In the genomic region with DNA sequence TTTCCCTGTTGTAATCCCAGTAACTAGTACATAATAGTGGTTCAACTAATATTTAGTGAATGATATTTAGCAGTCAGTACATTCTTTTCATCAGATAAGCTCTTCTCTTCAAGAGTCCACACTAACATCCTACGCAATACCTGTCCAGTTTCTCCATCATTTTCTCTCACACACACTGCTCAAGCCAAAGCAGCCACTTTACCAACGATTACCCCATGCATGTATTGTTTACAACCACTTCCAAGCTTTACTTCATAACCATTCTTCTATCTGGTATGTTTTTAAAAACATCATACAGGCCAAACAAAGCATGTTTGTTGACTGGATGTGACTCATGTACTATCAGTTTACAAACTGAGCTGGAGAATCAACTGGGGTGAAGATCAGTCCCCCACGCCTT, we compare ENCODE assay signal across 14 cellular contexts. TPM values are rescaled to one million over a fixed set of nuclear protein-coding genes. Genes with fewer than 3 reads are reported as not detected.
DNase-seq lines count a peak whose midpoint lies in the region; ATAC-seq and TF ChIP-seq lines count a peak whose summit lies in the region.
"Had no signal": no experiment of that assay in that cellular context is flagged by ENCODE, and none has a peak within 500 bp of the region (broad histone marks: within the 10 kb centered on the region; RNA-seq: fewer than 3 reads in every experiment).

No MANE protein-coding gene starts in this region.

- H3K36me3 ChIP-seq in thyroid gland: no peaks in the 10 kb centered on the region
- H3K36me3 ChIP-seq in hepatocyte (replicated peaks; ENCODE audit: insufficient read depth, low read depth): no peaks in the 10 kb centered on the region

- H3K9me3 ChIP-seq in thyroid gland (no peaks in the 10 kb centered on the region), hepatocyte (ENCODE audit: low read depth) (no peaks in the 10 kb centered on the region)

- no peak for DNase-seq in stimulated activated naive CD8-positive, alpha-beta T cell treated with anti-CD3 and anti-CD28 coated beads, Interleukin-15, amount 100 ng/mL, for 72 hours
- DNase-seq in fibroblast of peridontal ligament (ENCODE audit: extremely low read depth) (peak; percentile 46), NCI-H345 treated with DMSO at 0.1 percent for 48 hours (lab: John Stamatoyannopoulos, UW; ENCODE audit: unreplicated experiment) (no peak), thyroid gland (no peak), hepatocyte (ENCODE audit: low spot score) (no peak), head of caudate nucleus (no peak)
- DNase-seq: DMS79, NCI-H1092 treated with DMSO at 0.1 percent for 48 hours, NCI-H69, SIG-M5 had no signal

- no peak for TF ChIP-seq POLR2A in thyroid gland (IDR thresholded peaks at IDR 0.05)

- intact Hi-C loops in thyroid gland (cut with DNase I) (no loop called here), head of caudate nucleus (cut with DNase I) (no loop called here)

- ATAC-seq in stimulated activated naive CD8-positive, alpha-beta T cell treated with anti-CD3 and anti-CD28 coated beads, Interleukin-15, amount 100 ng/mL, for 72 hours: no peak
- no peak for ATAC-seq in activated T-helper 17 cell treated with anti-CD3 and anti-CD28 coated beads, Interleukin-2, amount 50 U/mL, for 72 hours (replicated peaks)

- no peaks in the 10 kb centered on the region for H3K27me3 ChIP-seq in thyroid gland
- H3K27me3 ChIP-seq in hepatocyte: no peaks in the 10 kb centered on the region

- no peak overlapping the region for H3K4me2 ChIP-seq in hepatocyte

- 85 to 88% methylated on average over 3 of the region's 3 CpGs for WGBS in thyroid gland, 2 donors
- 91% methylated on average over 3 of the region's 3 CpGs for WGBS in hepatocyte (ENCODE audit: low lambda C conversion rate, missing lambda C conversion rate)

- H3K4me3 Mint-ChIP-seq in stimulated activated naive CD8-positive, alpha-beta T cell treated with anti-CD3 and anti-CD28 coated beads, Interleukin-15, Interleukin-2, amounts not matched to agents 100 ng/mL and 50 ng/mL, for 24 hours: no peak overlapping the region
- no peak overlapping the region for H3K4me3 Mint-ChIP-seq in stimulated activated naive CD8-positive, alpha-beta T cell treated with anti-CD3 and anti-CD28 coated beads, Interleukin-15, amount 100 ng/mL, for 72 hours
- peak overlapping the region; percentile 34 for H3K4me3 Mint-ChIP-seq in activated T-helper 17 cell treated with anti-CD3 and anti-CD28 coated beads, Interleukin-2, amount 50 U/mL, for 72 hours

- no peak overlapping the region for H3K27ac ChIP-seq in thyroid gland
- no peak overlapping the region for H3K27ac ChIP-seq in hepatocyte
- H3K27ac ChIP-seq: VCaP had no signal

- H3K27me3 Mint-ChIP-seq in stimulated activated naive CD8-positive, alpha-beta T cell treated with anti-CD3 and anti-CD28 coated beads, Interleukin-15, Interleukin-2, amounts not matched to agents 100 ng/mL and 50 ng/mL, for 24 hours: no peaks in the 10 kb centered on the region
- H3K27me3 Mint-ChIP-seq in stimulated activated naive CD8-positive, alpha-beta T cell treated with anti-CD3 and anti-CD28 coated beads, Interleukin-15, amount 100 ng/mL, for 72 hours: no peaks in the 10 kb centered on the region
- no peaks in the 10 kb centered on the region for H3K27me3 Mint-ChIP-seq in activated T-helper 17 cell treated with anti-CD3 and anti-CD28 coated beads, Interleukin-2, amount 50 U/mL, for 72 hours
- H3K27me3 Mint-ChIP-seq: progenitor cell of endocrine pancreas had no signal

- peaks cover 62% of the 10 kb centered on the region for H3K4me1 Mint-ChIP-seq in stimulated activated naive CD8-positive, alpha-beta T cell treated with anti-CD3 and anti-CD28 coated beads, Interleukin-15, Interleukin-2, amounts not matched to agents 100 ng/mL and 50 ng/mL, for 24 hours (ENCODE audit: low read depth)
- H3K4me1 Mint-ChIP-seq in stimulated activated naive CD8-positive, alpha-beta T cell treated with anti-CD3 and anti-CD28 coated beads, Interleukin-15, amount 100 ng/mL, for 72 hours: peaks cover 42% of the 10 kb centered on the region
- peaks cover 30% of the 10 kb centered on the region for H3K4me1 Mint-ChIP-seq in activated T-helper 17 cell treated with anti-CD3 and anti-CD28 coated beads, Interleukin-2, amount 50 U/mL, for 72 hours

- H3K4me1 ChIP-seq in thyroid gland (peaks cover 1 to 6% of the 10 kb centered on the region in 2 donors), hepatocyte (ENCODE audit: insufficient read depth) (peaks cover 5% of the 10 kb centered on the region)

- no peaks in the 10 kb centered on the region for H3K9me3 Mint-ChIP-seq in stimulated activated naive CD8-positive, alpha-beta T cell treated with anti-CD3 and anti-CD28 coated beads, Interleukin-15, Interleukin-2, amounts not matched to agents 100 ng/mL and 50 ng/mL, for 24 hours
- H3K9me3 Mint-ChIP-seq in stimulated activated naive CD8-positive, alpha-beta T cell treated with anti-CD3 and anti-CD28 coated beads, Interleukin-15, amount 100 ng/mL, for 72 hours: peaks cover 0 to 9% of the 10 kb centered on the region in 2 donors
- H3K9me3 Mint-ChIP-seq in activated T-helper 17 cell treated with anti-CD3 and anti-CD28 coated beads, Interleukin-2, amount 50 U/mL, for 72 hours: no peaks in the 10 kb centered on the region

- no peak overlapping the region for H2AFZ ChIP-seq in hepatocyte

- no peak for TF ChIP-seq CTCF in thyroid gland (IDR thresholded peaks at IDR 0.05)
- TF ChIP-seq CTCF in hepatocyte (IDR thresholded peaks at IDR 0.05; ENCODE audit: poor library complexity): no peak

- peaks cover 100% of the 10 kb centered on the region for H3K79me2 ChIP-seq in hepatocyte

- H3K36me3 Mint-ChIP-seq in stimulated activated naive CD8-positive, alpha-beta T cell treated with anti-CD3 and anti-CD28 coated beads, Interleukin-15, Interleukin-2, amounts not matched to agents 100 ng/mL and 50 ng/mL, for 24 hours (ENCODE audit: low read depth): peaks cover 19% of the 10 kb centered on the region
- H3K36me3 Mint-ChIP-seq in activated T-helper 17 cell treated with anti-CD3 and anti-CD28 coated beads, Interleukin-2, amount 50 U/mL, for 72 hours (ENCODE audit: low read depth): peaks cover 13% of the 10 kb centered on the region

- peaks cover 86% of the 10 kb centered on the region for H4K20me1 ChIP-seq in hepatocyte (ENCODE audit: insufficient read depth, poor library complexity, severe bottlenecking)

- peak overlapping the region; percentile 11 for H3K27ac Mint-ChIP-seq in stimulated activated naive CD8-positive, alpha-beta T cell treated with anti-CD3 and anti-CD28 coated beads, Interleukin-15, Interleukin-2, amounts not matched to agents 100 ng/mL and 50 ng/mL, for 24 hours
- H3K27ac Mint-ChIP-seq in stimulated activated naive CD8-positive, alpha-beta T cell treated with anti-CD3 and anti-CD28 coated beads, Interleukin-15, amount 100 ng/mL, for 72 hours: no peak overlapping the region
- H3K27ac Mint-ChIP-seq in activated T-helper 17 cell treated with anti-CD3 and anti-CD28 coated beads, Interleukin-2, amount 50 U/mL, for 72 hours: peak overlapping the region; percentile 13

- no peak overlapping the region for H3K4me3 ChIP-seq in thyroid gland (replicated peaks in 1 of 3)
- no peak overlapping the region for H3K4me3 ChIP-seq in hepatocyte

- no peaks in the 10 kb centered on the region for H3K9me2 ChIP-seq in hepatocyte (replicated peaks; ENCODE audit: insufficient read depth)

RNA-seq across cellular contexts. Expression of a gene that starts 7.3 kb away (rescaled TPM):
- 1 to 10 TPM; 7.7 to 8.3 TPM for total RNA-seq in activated T-helper 17 cell treated with anti-CD3 and anti-CD28 coated beads, Interleukin-2, amount 50 U/mL, for 72 hours
- total RNA-seq in thyroid gland: 10 to 100 TPM; 15.9 to 28.6 (median 22.5) TPM
- total RNA-seq in hepatocyte: 45.4 and 51.7 TPM in 2 replicates
- polyA plus RNA-seq in hepatocyte: 21.6 and 27.4 TPM in 2 replicates

Comparison
In these comparisons a context has a peak if more than half of its experiments do, and no peak if none do; other contexts are left out.
1. H3K27ac Mint-ChIP-seq: peak in stimulated activated naive CD8-positive, alpha-beta T cell treated with anti-CD3 and anti-CD28 coated beads, Interleukin-15, Interleukin-2, amounts not matched to agents 100 ng/mL and 50 ng/mL, for 24 hours (single experiment) and activated T-helper 17 cell treated with anti-CD3 and anti-CD28 coated beads, Interleukin-2, amount 50 U/mL, for 72 hours (single experiment); none in stimulated activated naive CD8-positive, alpha-beta T cell treated with anti-CD3 and anti-CD28 coated beads, Interleukin-15, amount 100 ng/mL, for 72 hours (0 of 2).